20 cellular contexts compared by ENCODE assay signal in the genomic region with DNA sequence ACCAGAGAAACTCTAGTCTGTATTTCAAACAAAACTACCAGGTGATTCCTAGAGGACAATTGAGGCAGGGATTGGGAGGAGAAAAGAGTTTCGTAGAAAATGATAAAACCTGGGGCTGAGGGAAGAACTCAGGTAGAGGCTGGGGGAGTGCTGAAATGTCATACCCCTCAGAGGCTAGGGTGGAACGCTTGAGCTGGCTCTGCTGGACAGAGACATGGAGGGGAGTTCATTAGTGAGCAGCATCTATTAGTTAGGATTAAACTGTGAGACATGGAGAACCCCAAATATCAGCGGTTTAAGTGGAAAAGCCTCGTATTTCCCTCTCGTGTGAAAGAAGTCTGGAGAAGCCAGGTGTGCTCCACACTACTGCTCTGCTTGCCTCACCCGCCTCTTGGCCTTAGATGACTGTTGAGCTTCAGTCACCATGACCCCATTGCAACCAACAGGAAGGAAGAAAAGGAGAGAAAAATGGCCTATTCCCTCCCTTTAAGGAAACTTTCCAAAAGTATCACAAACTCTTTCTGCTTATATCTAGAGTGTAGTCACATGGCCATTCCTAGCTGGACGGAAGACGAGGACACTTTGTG.
"Had no signal": no experiment of that assay in that cellular context is flagged by ENCODE, and none has a peak within 500 bp of the region (broad histone marks: within the 10 kb centered on the region; RNA-seq: fewer than 3 reads in every experiment).

No MANE protein-coding gene starts in this region.

- H3K27ac ChIP-seq: HL-60, KMS-11, RWPE1 had no signal

- FAIRE-seq: HTR-8/SVneo had no signal

- DNase-seq: Kasumi-1, NCI-H1092, NCI-H1105 treated with DMSO at 0.1 percent for 48 hours, NCI-H1417 treated with DMSO at 0.1 percent for 48 hours, NCI-H146, NCI-H1694 treated with DMSO at 0.1 percent for 48 hours, NCI-H1930, NCI-H2081, NCI-H2107, NCI-H2227 treated with DMSO at 0.1 percent for 48 hours, NCI-H524, NCI-H526 treated with DMSO at 0.1 percent for 48 hours, NCI-H748 treated with DMSO at 0.1 percent for 48 hours, PC-3, SHP77 had no signal

- ATAC-seq: Panc1, PC-3 had no signal

- H3K9ac ChIP-seq: KMS-11 had no signal
